In genomic region chr3:29695905-29696238, GRCh38 we compare ENCODE assay signal across 13 cellular contexts.
DNase-seq lines count a peak whose midpoint lies in the region; ATAC-seq and TF ChIP-seq lines count a peak whose summit lies in the region.
"Had no signal": no experiment of that assay in that cellular context is flagged by ENCODE, and none has a peak within 500 bp of the region (broad histone marks: within the 10 kb centered on the region; RNA-seq: fewer than 3 reads in every experiment).

No MANE protein-coding gene starts in this region.

- peak overlapping the region; percentile 56 for H3K4me2 ChIP-seq in SK-N-SH
- no peak overlapping the region for H3K4me2 ChIP-seq in neuronal stem cell (ENCODE audit: insufficient read depth, low read length, poor library complexity, severe bottlenecking)

- H3K4me3 ChIP-seq in SK-N-SH (ENCODE audit: low read depth in 2 of 2, low read length in 1 of 2) (no peak overlapping the region), neuronal stem cell (ENCODE audit: low read length in 2 of 2) (no peak overlapping the region)

- H4K91ac ChIP-seq in neuronal stem cell (ENCODE audit: low read depth, low read length, poor library complexity) = no peak overlapping the region

- TF ChIP-seq CTCF in SK-N-SH (IDR thresholded peaks at IDR 0.05) (no peak), foreskin keratinocyte (conservative IDR thresholded peaks at IDR 0.05) (no peak)

- H2BK5ac ChIP-seq in neuronal stem cell (ENCODE audit: low read length) = no peak overlapping the region

- no peaks in the 10 kb centered on the region for H3K27me3 ChIP-seq in SK-N-SH (ENCODE audit: insufficient read depth)
- no peaks in the 10 kb centered on the region for H3K27me3 ChIP-seq in foreskin keratinocyte
- no peaks in the 10 kb centered on the region for H3K27me3 ChIP-seq in neuronal stem cell (ENCODE audit: control insufficient read depth in 3 of 3, insufficient read depth in 3 of 3, low read depth in 1 of 3, low read length in 3 of 3)

- no peak for TF ChIP-seq EP300 in SK-N-SH (IDR thresholded peaks at IDR 0.05; ENCODE audit: borderline replicate concordance in 1 of 2, low read depth in 1 of 2, low read length in 1 of 2)

- H3K4me1 ChIP-seq in SK-N-SH (ENCODE audit: control insufficient read depth in 1 of 2, insufficient read depth in 2 of 2, low read depth in 1 of 2, low read length in 1 of 2) (peaks cover 9 to 44% of the 10 kb centered on the region in 2 experiments), foreskin keratinocyte (peaks cover 39% of the 10 kb centered on the region), neuronal stem cell (ENCODE audit: control insufficient read depth in 2 of 2, insufficient read depth in 1 of 2, low read depth in 1 of 2, low read length in 2 of 2) (peaks cover 3 to 21% of the 10 kb centered on the region in 2 donors)

- no peak overlapping the region for H3K14ac ChIP-seq in neuronal stem cell (ENCODE audit: low read length)

- H3K9me2 ChIP-seq in SK-N-SH = no peaks in the 10 kb centered on the region

- H2AK5ac ChIP-seq in neuronal stem cell (ENCODE audit: low read depth, low read length) = no peak overlapping the region

- H3K9me3 ChIP-seq in SK-N-SH (no peaks in the 10 kb centered on the region), neuronal stem cell (replicated peaks in 1 of 2; ENCODE audit: control insufficient read depth in 2 of 2, insufficient read depth in 1 of 2, low read depth in 1 of 2, low read length in 2 of 2) (peaks cover 0 to 5% of the 10 kb centered on the region in 2 donors)

- peaks cover 40% of the 10 kb centered on the region for H3F3A ChIP-seq in SK-N-SH (replicated peaks; ENCODE audit: insufficient read depth)

- H3K27ac ChIP-seq in SK-N-SH (ENCODE audit: low read depth in 2 of 2, low read length in 1 of 2) (peak overlapping the region; percentile 85 to 94), foreskin keratinocyte (peak overlapping the region; percentile 69), neuronal stem cell (replicated peaks; ENCODE audit: low read length) (peak overlapping the region; percentile 17)

- TF ChIP-seq RAD21 in SK-N-SH (IDR thresholded peaks at IDR 0.05; ENCODE audit: low read length) = no peak

- no peak overlapping the region for H3K4ac ChIP-seq in neuronal stem cell (ENCODE audit: low read length)

- no peak overlapping the region for H3K18ac ChIP-seq in neuronal stem cell (ENCODE audit: low read length)

- ATAC-seq in SK-N-SH treated with all-trans-retinoic acid at 6 μM for 48 hours (no peak), foreskin keratinocyte (no peak), GM21526 (IDR thresholded peaks at IDR 0.05; ENCODE audit: low FRiP score, unreplicated experiment) (no peak), GM19397 (IDR thresholded peaks at IDR 0.05; ENCODE audit: unreplicated experiment) (no peak)

- POLR2A ChIA-PET in SK-N-SH (lab: Yijun Ruan, JAX) = no interaction called here

- no peaks in the 10 kb centered on the region for H4K20me1 ChIP-seq in SK-N-SH (ENCODE audit: insufficient read depth)

- 72% methylated on average over 2 of the region's 2 CpGs for WGBS in SK-N-SH (ENCODE audit: low lambda C conversion rate)
- WGBS in neuronal stem cell (ENCODE audit: extremely low coverage in 2 of 2, insufficient read length in 2 of 2, insufficient replicate concordance in 1 of 2), 2 donors = no CpG with 5 or more reads among the region's 2 CpGs

- no peak for DNase-seq in SK-N-SH
- DNase-seq in foreskin keratinocyte = no peak
- DNase-seq in neuronal stem cell (ENCODE audit: low spot score) = no peak
- DNase-seq in DMS79 (lab: John Stamatoyannopoulos, UW) = no peak
- DNase-seq in stimulated activated CD4-positive, alpha-beta T cell treated with anti-CD3 and anti-CD28 coated beads, Interleukin-2, amount 100 ng/mL, for 24 hours = no peak
- DNase-seq: activated CD4-positive, CD25-positive, alpha-beta regulatory T cell treated with anti-CD3 and anti-CD28 coated beads, Interleukin-2, amount 50 U/mL, for 72 hours; activated effector memory CD4-positive, alpha-beta T cell treated with Interleukin-2 at 50 U/mL for 16 hours; DMS53; naive B cell; NCI-H2171 had no signal

- peak overlapping the region; percentile 67; the same call in 1 of the 2 replicates for H3K9ac ChIP-seq in SK-N-SH
- H3K9ac ChIP-seq in neuronal stem cell (ENCODE audit: low read depth, low read length, poor library complexity) = no peak overlapping the region

- no peaks in the 10 kb centered on the region for H3K79me1 ChIP-seq in neuronal stem cell (ENCODE audit: low read depth, low read length)

- H2BK15ac ChIP-seq in neuronal stem cell (ENCODE audit: low read length) = no peak overlapping the region

- H4K8ac ChIP-seq in neuronal stem cell (ENCODE audit: low read depth, low read length) = no peak overlapping the region

- H3K36me3 ChIP-seq in SK-N-SH (replicated peaks in 1 of 2; ENCODE audit: control insufficient read depth in 1 of 2, insufficient read depth in 2 of 2, low read length in 1 of 2) (peaks cover 26 to 30% of the 10 kb centered on the region in 2 experiments), neuronal stem cell (replicated peaks in 1 of 2; ENCODE audit: control insufficient read depth in 2 of 2, insufficient read depth in 2 of 2, low read length in 2 of 2) (no peaks in the 10 kb centered on the region)

- no peak overlapping the region for H2AFZ ChIP-seq in SK-N-SH (ENCODE audit: low read depth)
- H2AFZ ChIP-seq in neuronal stem cell (ENCODE audit: low read length) = peak overlapping the region; percentile 18

- CTCF ChIA-PET in SK-N-SH (lab: Yijun Ruan, JAX) = interaction anchor here (0.7 to 1.8 kb wide), 3 partner anchors 16 to 347 kb away, joined by 3 to 4 read pairs (median 3); no protein-coding TSS in a partner anchor

- H3K79me2 ChIP-seq in SK-N-SH (ENCODE audit: insufficient read depth) = peaks cover 25% of the 10 kb centered on the region; the same call in 1 of the 2 replicates

- no peak overlapping the region for H3K23ac ChIP-seq in neuronal stem cell (ENCODE audit: low read depth, low read length, poor library complexity)

- H2BK120ac ChIP-seq in neuronal stem cell (ENCODE audit: low read depth, low read length) = no peak overlapping the region

- no peak overlapping the region for H2BK12ac ChIP-seq in neuronal stem cell (ENCODE audit: low read length)

TF ChIP-seq in SK-N-SH, 30 proteins besides CTCF, POLR2A, EP300 and RAD21 (continues in another document):
- TF ChIP-seq MXI1 (IDR thresholded peaks at IDR 0.05; ENCODE audit: low read depth, low read length) (no peak), YY1 (IDR thresholded peaks at IDR 0.05; ENCODE audit: low read depth) (no peak), FOXJ3 (CRISPR knock-in tag; IDR thresholded peaks at IDR 0.05) (no peak), USF2 (IDR thresholded peaks at IDR 0.05; ENCODE audit: borderline replicate concordance, low read depth, low read length) (no peak), USF1 (IDR thresholded peaks at IDR 0.05; ENCODE audit: borderline replicate concordance, low read depth) (no peak), TCF12 (IDR thresholded peaks at IDR 0.05) (no peak), MEF2A (IDR thresholded peaks at IDR 0.05; ENCODE audit: borderline replicate concordance, low read depth) (no peak), CHD2 (IDR thresholded peaks at IDR 0.05; ENCODE audit: low read length, partially characterized antibody) (no peak)

TF ChIP-seq in SK-N-SH treated with all-trans-retinoic acid at 6 μM for 48 hours, 23 proteins besides CTCF, POLR2A, EP300 and RAD21 (continues in another document):
- no peak for TF ChIP-seq ZFP30 (CRISPR knock-in tag; IDR thresholded peaks at IDR 0.05)
- no peak for TF ChIP-seq ZC3H10 (CRISPR knock-in tag; IDR thresholded peaks at IDR 0.05)
- TF ChIP-seq BACH2 (CRISPR knock-in tag; IDR thresholded peaks at IDR 0.05; ENCODE audit: borderline replicate concordance) = no peak
- no peak for TF ChIP-seq RARB (CRISPR knock-in tag; IDR thresholded peaks at IDR 0.05)
- TF ChIP-seq ARNTL (CRISPR knock-in tag; IDR thresholded peaks at IDR 0.05; ENCODE audit: borderline replicate concordance, low read depth) = no peak
- no peak for TF ChIP-seq ZNF565 (CRISPR knock-in tag; conservative IDR thresholded peaks at IDR 0.05; ENCODE audit: low read depth)
- TF ChIP-seq OSR1 (CRISPR knock-in tag; IDR thresholded peaks at IDR 0.05) = no peak
- no peak for TF ChIP-seq PPARA (CRISPR knock-in tag; IDR thresholded peaks at IDR 0.05; ENCODE audit: borderline replicate concordance)
- no peak for TF ChIP-seq TSHZ2 (CRISPR knock-in tag; IDR thresholded peaks at IDR 0.05)
- TF ChIP-seq GLIS3 (CRISPR knock-in tag; IDR thresholded peaks at IDR 0.05) = no peak
- TF ChIP-seq CSRNP3 (CRISPR knock-in tag; IDR thresholded peaks at IDR 0.05) = no peak

Comparison
In these comparisons a context has a peak if more than half of its experiments do, and no peak if none do; other contexts are left out.
1. H3K27ac ChIP-seq: peak in every context shown above with its lines; median percentile 90 in SK-N-SH; 69 in foreskin keratinocyte; 17 in neuronal stem cell.